ENCODE assay signal across 14 cellular contexts in the genomic region with DNA sequence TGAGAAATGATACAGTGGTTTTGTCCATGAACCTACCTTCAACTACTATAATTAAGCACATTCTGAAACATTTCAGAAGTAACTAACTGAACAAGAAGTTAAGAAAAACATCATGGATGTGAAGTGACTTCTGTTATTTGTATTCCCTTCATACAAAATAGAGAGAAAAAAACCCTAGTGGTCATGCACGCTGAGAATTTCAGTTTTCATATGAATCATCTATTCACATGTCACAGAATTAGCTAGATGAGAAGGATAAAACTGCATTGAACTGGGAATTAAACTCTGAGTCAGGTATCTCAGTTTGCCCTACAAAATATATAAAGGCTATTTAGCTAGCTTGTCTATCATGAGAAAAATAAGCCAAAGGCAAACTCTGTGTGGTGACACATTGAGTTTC.
A peak's percentile ranks its signal among the peaks of the same experiment; 100 is the strongest.
DNase-seq lines count a peak whose midpoint lies in the region; ATAC-seq, FAIRE-seq and TF ChIP-seq lines count a peak whose summit lies in the region.
"Had no signal": no experiment of that assay in that cellular context is flagged by ENCODE, and none has a peak within 500 bp of the region (broad histone marks: within the 10 kb centered on the region; RNA-seq: fewer than 3 reads in every experiment).

No MANE protein-coding gene starts in this region.

- H3K9me3 ChIP-seq in T-helper 17 cell (ENCODE audit: control insufficient read depth, low read length, poor library complexity, severe bottlenecking), result no peaks in the 10 kb centered on the region
- H3K9me3 ChIP-seq: BLaER1, SK-N-SH had no signal

- no peak for FAIRE-seq in frontal cortex (lab: Jason Lieb, UNC)

- H3K27me3 ChIP-seq in KMS-11 (ENCODE audit: insufficient read depth, low read depth), result no peaks in the 10 kb centered on the region
- H3K27me3 ChIP-seq: BLaER1 had no signal

- no peaks in the 10 kb centered on the region for H4K20me1 ChIP-seq in KMS-11 (ENCODE audit: insufficient read depth)
- H4K20me1 ChIP-seq: BLaER1 had no signal

- H3K27me3 Mint-ChIP-seq in T-helper 17 cell, result no peaks in the 10 kb centered on the region
- H3K27me3 Mint-ChIP-seq: activated naive CD4-positive, alpha-beta T cell treated with anti-CD3 and anti-CD28 coated beads, Interleukin-2, amount 50 U/mL, for 24 hours had no signal

- ATAC-seq in GM18858 (IDR thresholded peaks at IDR 0.05; ENCODE audit: unreplicated experiment), result peak; percentile 93
- peak; percentile 66 for ATAC-seq in GM21619 (IDR thresholded peaks at IDR 0.05; ENCODE audit: unreplicated experiment)
- ATAC-seq in HG03045 (IDR thresholded peaks at IDR 0.05; ENCODE audit: unreplicated experiment), result peak; percentile 81
- no peak for ATAC-seq in activated naive CD4-positive, alpha-beta T cell treated with anti-CD3 and anti-CD28 coated beads, Interleukin-2, amount 50 U/mL, for 72 hours
- no peak for ATAC-seq in T-helper 17 cell
- ATAC-seq: right cardiac atrium had no signal

- no peaks in the 10 kb centered on the region for H3K4me1 Mint-ChIP-seq in T-helper 17 cell
- H3K4me1 Mint-ChIP-seq: activated naive CD4-positive, alpha-beta T cell treated with anti-CD3 and anti-CD28 coated beads, Interleukin-2, amount 50 U/mL, for 24 hours had no signal

- peaks cover 42% of the 10 kb centered on the region for H3K4me1 ChIP-seq in KMS-11 (ENCODE audit: low read depth, poor library complexity, severe bottlenecking)
- H3K4me1 ChIP-seq: BLaER1 had no signal

- H3K4me2 ChIP-seq in KMS-11, result peak overlapping the region; percentile 27
- H3K4me2 ChIP-seq: BLaER1, SK-N-SH had no signal

- no peak overlapping the region for H3K4me3 ChIP-seq in KMS-11 (IDR thresholded peaks at IDR 0.05; ENCODE audit: insufficient read depth, low read depth, low read length)
- H3K4me3 ChIP-seq: BLaER1 had no signal

- H3K79me2 ChIP-seq in KMS-11 (ENCODE audit: insufficient read depth, low read depth), result no peaks in the 10 kb centered on the region

- H2AFZ ChIP-seq in KMS-11 (ENCODE audit: low read depth), result peak overlapping the region; percentile 19; the same call in 1 of the 2 replicates

- peaks cover 8 to 15% of the 10 kb centered on the region in 2 donors for H3K9me3 Mint-ChIP-seq in activated naive CD4-positive, alpha-beta T cell treated with anti-CD3 and anti-CD28 coated beads, Interleukin-2, amount 50 U/mL, for 72 hours

- no peak overlapping the region for H3K27ac Mint-ChIP-seq in activated naive CD4-positive, alpha-beta T cell treated with anti-CD3 and anti-CD28 coated beads, Interleukin-2, amount 50 U/mL, for 72 hours
- no peak overlapping the region for H3K27ac Mint-ChIP-seq in T-helper 17 cell
- H3K27ac Mint-ChIP-seq: activated naive CD4-positive, alpha-beta T cell treated with anti-CD3 and anti-CD28 coated beads, Interleukin-2, amount 50 U/mL, for 24 hours had no signal

- no peaks in the 10 kb centered on the region for H3K36me3 ChIP-seq in KMS-11 (ENCODE audit: insufficient read depth)
- H3K36me3 ChIP-seq: BLaER1 had no signal

- peak overlapping the region; percentile 48; the same call in 1 of the 2 replicates for H3K27ac ChIP-seq in KMS-11
- H3K27ac ChIP-seq: BLaER1 had no signal

- H3K4me3 Mint-ChIP-seq in T-helper 17 cell, result no peak overlapping the region
- H3K4me3 Mint-ChIP-seq: activated naive CD4-positive, alpha-beta T cell treated with anti-CD3 and anti-CD28 coated beads, Interleukin-2, amount 50 U/mL, for 24 hours had no signal

- no peak overlapping the region; the same call in 1 of the 2 replicates for H3K9ac ChIP-seq in KMS-11
- H3K9ac ChIP-seq: BLaER1, SK-N-SH had no signal

- TF ChIP-seq CTCF in KMS-11 (conservative IDR thresholded peaks at IDR 0.05; ENCODE audit: low read depth, low read length), result no peak

- DNase-seq in frontal cortex (ENCODE audit: low spot score in 2 of 2), result no peak
- no peak for DNase-seq in activated naive CD4-positive, alpha-beta T cell treated with anti-CD3 and anti-CD28 coated beads, Interleukin-2, amount 50 U/mL, for 72 hours (ENCODE audit: low spot score in 2 of 2)
- no peak for DNase-seq in stimulated activated CD4-positive, alpha-beta T cell treated with anti-CD3 and anti-CD28 coated beads, Interleukin-15, amount 100 ng/mL, for 24 hours
- DNase-seq in T-helper 17 cell, result no peak
- DNase-seq: caudate nucleus, NCI-H1930, right cardiac atrium, SK-N-SH had no signal

- no peaks in the 10 kb centered on the region for H3K36me3 Mint-ChIP-seq in activated naive CD4-positive, alpha-beta T cell treated with anti-CD3 and anti-CD28 coated beads, Interleukin-2, amount 50 U/mL, for 72 hours
- no peaks in the 10 kb centered on the region for H3K36me3 Mint-ChIP-seq in T-helper 17 cell (ENCODE audit: low read depth)
- H3K36me3 Mint-ChIP-seq: activated naive CD4-positive, alpha-beta T cell treated with anti-CD3 and anti-CD28 coated beads, Interleukin-2, amount 50 U/mL, for 24 hours had no signal

Comparison
In these comparisons a context has a peak if more than half of its experiments do, and no peak if none do; other contexts are left out.
1. ATAC-seq: peak in GM18858 (single experiment), GM21619 (single experiment) and HG03045 (single experiment); none in activated naive CD4-positive, alpha-beta T cell treated with anti-CD3 and anti-CD28 coated beads, Interleukin-2, amount 50 U/mL, for 72 hours (0 of 2) and T-helper 17 cell (single experiment).